ENCODE assay signal across 8 cellular contexts in genomic region chr11:61787928-61788491, GRCh38. TPM values are rescaled to one million over a fixed set of nuclear protein-coding genes. Genes with fewer than 3 reads are reported as not detected.
DNase-seq lines count a peak whose midpoint lies in the region; ATAC-seq, FAIRE-seq and TF ChIP-seq lines count a peak whose summit lies in the region.

No MANE protein-coding gene starts in this region.

- POLR2A ChIA-PET in activated CD4-positive, alpha-beta T cell treated with anti-CD3 and anti-CD28 coated beads for 36 hours (lab: Charles Lee) = no interaction called here

- intact Hi-C loops in activated CD4-positive, alpha-beta T cell treated with anti-CD3 and anti-CD28 coated beads for 36 hours (cut with DNase I, micrococcal nuclease) = loop anchor here in 1 of 2 experiments (1.0 kb wide), 1 partner anchor 41 kb away; no protein-coding TSS in a partner anchor

- no peak overlapping the region for H3K4me3 Mint-ChIP-seq in activated CD4-positive, alpha-beta T cell treated with anti-CD3 and anti-CD28 coated beads for 36 hours

- no peak overlapping the region for H3K27ac Mint-ChIP-seq in activated CD4-positive, alpha-beta T cell treated with anti-CD3 and anti-CD28 coated beads for 36 hours

- CTCF ChIA-PET in activated CD4-positive, alpha-beta T cell treated with anti-CD3 and anti-CD28 coated beads for 36 hours (lab: Charles Lee) = interaction anchor here (0.6 to 2.8 kb wide), 4 partner anchors 9 to 784 kb away, joined by 3 to 17 read pairs (median 4); no protein-coding TSS in a partner anchor

- H3K36me3 ChIP-seq in bronchial epithelial cell (ENCODE audit: control insufficient read depth, insufficient read depth, low read length) = peaks cover 25% of the 10 kb centered on the region

- peak; percentile 39 for DNase-seq in activated CD4-positive, alpha-beta T cell treated with anti-CD3 and anti-CD28 coated beads for 36 hours
- DNase-seq in activated CD4-positive, alpha-beta T cell treated with anti-CD3 and anti-CD28 coated beads, Interleukin-2, amount 50 U/mL, for 4 hours = no peak
- peak; percentile 10 for DNase-seq in NCI-H2227 treated with DMSO at 0.1 percent for 48 hours (lab: John Stamatoyannopoulos, UW)
- DNase-seq in bronchial epithelial cell (ENCODE audit: low read depth) = peak; percentile 33
- peak; percentile 65 for DNase-seq in mucosa of gallbladder (ENCODE audit: low spot score)
- no peak for DNase-seq in activated gamma-delta T cell treated with Interleukin-2 at 50 U/mL for 16 hours

- peaks cover 28% of the 10 kb centered on the region for H3K36me3 Mint-ChIP-seq in activated CD4-positive, alpha-beta T cell treated with anti-CD3 and anti-CD28 coated beads for 36 hours (ENCODE audit: low read depth)

- no peaks in the 10 kb centered on the region for H3K9me3 Mint-ChIP-seq in activated CD4-positive, alpha-beta T cell treated with anti-CD3 and anti-CD28 coated beads for 36 hours (ENCODE audit: low read depth)

- peaks cover 16% of the 10 kb centered on the region for H3K4me1 Mint-ChIP-seq in activated CD4-positive, alpha-beta T cell treated with anti-CD3 and anti-CD28 coated beads for 36 hours

- TF ChIP-seq CTCF in bronchial epithelial cell (IDR thresholded peaks at IDR 0.05; ENCODE audit: insufficient read depth, low read length, severe bottlenecking) = peak; percentile 57

- no peak for ATAC-seq in activated CD4-positive, alpha-beta T cell treated with anti-CD3 and anti-CD28 coated beads for 36 hours
- ATAC-seq in HG02642 (IDR thresholded peaks at IDR 0.05; ENCODE audit: poor library complexity, unreplicated experiment) = no peak
- no peak for ATAC-seq in GM18861 (IDR thresholded peaks at IDR 0.05; ENCODE audit: unreplicated experiment)

- FAIRE-seq in bronchial epithelial cell (lab: Jason Lieb, UNC) = no peak

- no peaks in the 10 kb centered on the region for H3K27me3 ChIP-seq in bronchial epithelial cell (ENCODE audit: control insufficient read depth, insufficient read depth, low read length)

- no peaks in the 10 kb centered on the region for H3K27me3 Mint-ChIP-seq in activated CD4-positive, alpha-beta T cell treated with anti-CD3 and anti-CD28 coated beads for 36 hours

- H3K4me3 ChIP-seq in bronchial epithelial cell (ENCODE audit: low read depth, low read length) = no peak overlapping the region

RNA-seq across cellular contexts. Expression of gene TMEM258, which starts 4.4 kb away (rescaled TPM):
- total RNA-seq in activated CD4-positive, alpha-beta T cell treated with anti-CD3 and anti-CD28 coated beads for 36 hours = 100 to 1,000 TPM; 172 to 176 TPM
- 61.3 and 159 TPM in 2 replicates for total RNA-seq in bronchial epithelial cell
- total RNA-seq in mucosa of gallbladder = 116 TPM

RNA-seq across cellular contexts. Expression of gene FEN1, which starts 4.7 kb away (rescaled TPM):
- 100 to 1,000 TPM in 1 of 2 experiments, 10 to 100 TPM in 1; 70.0 to 108 TPM for total RNA-seq in activated CD4-positive, alpha-beta T cell treated with anti-CD3 and anti-CD28 coated beads for 36 hours
- total RNA-seq in bronchial epithelial cell (5.9 and 9.7 TPM in 2 replicates), mucosa of gallbladder (7.7 TPM)

RNA-seq across cellular contexts. Expression of gene FADS1, which starts 28.8 kb away (rescaled TPM):
- 10 to 100 TPM; 18.9 to 23.7 TPM for total RNA-seq in activated CD4-positive, alpha-beta T cell treated with anti-CD3 and anti-CD28 coated beads for 36 hours
- total RNA-seq in bronchial epithelial cell (23.2 and 46.9 TPM in 2 replicates), mucosa of gallbladder (23.4 TPM)

RNA-seq across cellular contexts. Expression of gene MYRF, which starts 35.6 kb away (rescaled TPM):
- under 1 TPM; 0.25 to 0.57 TPM for total RNA-seq in activated CD4-positive, alpha-beta T cell treated with anti-CD3 and anti-CD28 coated beads for 36 hours
- under 0.01 and 0.13 TPM in 2 replicates for total RNA-seq in bronchial epithelial cell
- total RNA-seq in mucosa of gallbladder = 320 TPM

RNA-seq across cellular contexts. Expression of gene FADS2, which starts 40.1 kb away (rescaled TPM):
- 10 to 100 TPM; 51.0 to 58.4 TPM for total RNA-seq in activated CD4-positive, alpha-beta T cell treated with anti-CD3 and anti-CD28 coated beads for 36 hours
- 15.2 and 34.2 TPM in 2 replicates for total RNA-seq in bronchial epithelial cell
- 34.5 TPM for total RNA-seq in mucosa of gallbladder

Comparison
In these comparisons a context has a peak if more than half of its experiments do, and no peak if none do; other contexts are left out.
1. DNase-seq: peak in activated CD4-positive, alpha-beta T cell treated with anti-CD3 and anti-CD28 coated beads for 36 hours (single experiment), NCI-H2227 treated with DMSO at 0.1 percent for 48 hours (single experiment), bronchial epithelial cell (single experiment) and mucosa of gallbladder (single experiment); none in activated CD4-positive, alpha-beta T cell treated with anti-CD3 and anti-CD28 coated beads, Interleukin-2, amount 50 U/mL, for 4 hours (0 of 2) and activated gamma-delta T cell treated with Interleukin-2 at 50 U/mL for 16 hours (single experiment).